Comparison of ENCODE assay signal across 8 cellular contexts in genomic region chrX:118823263-118824172, GRCh38. TPM values are rescaled to one million over a fixed set of nuclear protein-coding genes. Genes with fewer than 3 reads are reported as not detected.
A peak's percentile ranks its signal among the peaks of the same experiment; 100 is the strongest.
DNase-seq lines count a peak whose midpoint lies in the region; ATAC-seq lines count a peak whose summit lies in the region.

ZCCHC12 (plus strand) TSS chrX:118823824; CDS start chrX:118825245, 1,421 bp downstream.

- no peak within 1 kb of the TSS for H3K27ac Mint-ChIP-seq in stimulated activated naive CD8-positive, alpha-beta T cell treated with anti-CD3 and anti-CD28 coated beads, Interleukin-15, Interleukin-2, amounts not matched to agents 100 ng/mL and 50 ng/mL, for 24 hours

- H3K36me3 Mint-ChIP-seq in stimulated activated naive CD8-positive, alpha-beta T cell treated with anti-CD3 and anti-CD28 coated beads, Interleukin-15, Interleukin-2, amounts not matched to agents 100 ng/mL and 50 ng/mL, for 24 hours (ENCODE audit: low read depth) = no peaks in the 10 kb centered on the region

- peaks cover 24% of the 10 kb centered on the region for H3K4me1 Mint-ChIP-seq in stimulated activated naive CD8-positive, alpha-beta T cell treated with anti-CD3 and anti-CD28 coated beads, Interleukin-15, Interleukin-2, amounts not matched to agents 100 ng/mL and 50 ng/mL, for 24 hours (ENCODE audit: low read depth)

- DNase-seq in activated CD4-positive, CD25-positive, alpha-beta regulatory T cell treated with anti-CD3 and anti-CD28 coated beads, Interleukin-2, amount 50 U/mL, for 72 hours = no peak
- peak; percentile 45 for DNase-seq in NCI-H2029 (lab: John Stamatoyannopoulos, UW)
- peak; percentile 22 to 34 for DNase-seq in activated CD4-positive, alpha-beta T cell treated with anti-CD3 and anti-CD28 coated beads, Interleukin-2, amount 50 U/mL, for 4 hours
- peak; percentile 10 for DNase-seq in effector CD4-positive, alpha-beta T cell

- no peaks in the 10 kb centered on the region for H3K9me3 ChIP-seq in mesodermal cell (ENCODE audit: control insufficient read depth, low read length)

- no peak within 1 kb of the TSS for H3K27ac ChIP-seq in mesodermal cell (ENCODE audit: low read depth, low read length, severe bottlenecking)

- H3K36me3 ChIP-seq in mesodermal cell (ENCODE audit: control insufficient read depth, insufficient read depth, low read length) = no peaks in the 10 kb centered on the region

- peak; percentile 41 to 65 for ATAC-seq in activated CD4-positive, CD25-positive, alpha-beta regulatory T cell treated with anti-CD3 and anti-CD28 coated beads, Interleukin-2, amount 50 U/mL, for 24 hours
- ATAC-seq in HG02981 (IDR thresholded peaks at IDR 0.05; ENCODE audit: unreplicated experiment) = no peak

- peak within 1 kb of the TSS; percentile 64 for H3K4me3 Mint-ChIP-seq in stimulated activated naive CD8-positive, alpha-beta T cell treated with anti-CD3 and anti-CD28 coated beads, Interleukin-15, Interleukin-2, amounts not matched to agents 100 ng/mL and 50 ng/mL, for 24 hours

- no peaks in the 10 kb centered on the region for H3K9me3 Mint-ChIP-seq in stimulated activated naive CD8-positive, alpha-beta T cell treated with anti-CD3 and anti-CD28 coated beads, Interleukin-15, Interleukin-2, amounts not matched to agents 100 ng/mL and 50 ng/mL, for 24 hours

- 2% methylated on average over 10 of the region's 51 CpGs; no CpG with 5 or more reads in 1 of the 2 experiments for WGBS in mesodermal cell (ENCODE audit: insufficient coverage in 2 of 2), 2 experiments

- H3K4me3 ChIP-seq in mesodermal cell (ENCODE audit: extremely low read depth, insufficient read depth, low read length, poor library complexity, severe bottlenecking) = peak within 1 kb of the TSS; percentile 23

- H3K4me1 ChIP-seq in mesodermal cell (ENCODE audit: control insufficient read depth, insufficient read depth, low read length, poor library complexity, severe bottlenecking) = no peaks in the 10 kb centered on the region

- peaks cover 46% of the 10 kb centered on the region for H3K27me3 Mint-ChIP-seq in stimulated activated naive CD8-positive, alpha-beta T cell treated with anti-CD3 and anti-CD28 coated beads, Interleukin-15, Interleukin-2, amounts not matched to agents 100 ng/mL and 50 ng/mL, for 24 hours

RNA-seq across cellular contexts. Expression of gene ZCCHC12, which starts in this region (rescaled TPM):
- 2.8 TPM for polyA plus RNA-seq in mesodermal cell (2013, experiment 1 of 2)
- 1.4 TPM for polyA plus RNA-seq in mesodermal cell (2013, experiment 2 of 2)
